29 cellular contexts compared by ENCODE assay signal in genomic region chr11:133041165-133041564, GRCh38.
"Had no signal": no experiment of that assay in that cellular context is flagged by ENCODE, and none has a peak within 500 bp of the region (broad histone marks: within the 10 kb centered on the region; RNA-seq: fewer than 3 reads in every experiment).

No MANE protein-coding gene starts in this region.

- H3K27me3 ChIP-seq: adrenal gland, body of pancreas, foreskin keratinocyte, right lobe of liver had no signal

- H3K4me3 Mint-ChIP-seq: activated CD4-positive, alpha-beta T cell treated with anti-CD3 and anti-CD28 coated beads, Interleukin-2, amount 10 ng/mL, durations not matched to agents 7 days and 5 days; activated CD8-positive, alpha-beta memory T cell treated with anti-CD3 and anti-CD28 coated beads, Interleukin-2, amount 10 ng/mL, durations not matched to agents 7 days and 5 days; activated CD8-positive, alpha-beta T cell treated with anti-CD3 and anti-CD28 coated beads, Interleukin-2, amount 10 ng/mL, durations not matched to agents 7 days and 5 days; activated naive CD8-positive, alpha-beta T cell treated with anti-CD3 and anti-CD28 coated beads for 36 hours; immature natural killer cell; memory B cell; naive thymus-derived CD8-positive, alpha-beta T cell; stimulated activated effector memory CD8-positive, alpha-beta T cell treated with anti-CD3 and anti-CD28 coated beads, Interleukin-12 subunit alpha, Interleukin-12 subunit beta, amount 100 ng/mL, for 72 hours; stimulated activated naive CD8-positive, alpha-beta T cell treated with anti-CD3 and anti-CD28 coated beads, Interleukin-15, Interleukin-2, amounts not matched to agents 100 ng/mL and 50 ng/mL, for 24 hours; WTC11 had no signal

- H3K9me3 Mint-ChIP-seq: activated CD4-positive, alpha-beta T cell treated with anti-CD3 and anti-CD28 coated beads, Interleukin-2, amount 10 ng/mL, durations not matched to agents 7 days and 5 days; activated naive CD8-positive, alpha-beta T cell treated with anti-CD3 and anti-CD28 coated beads for 36 hours; memory B cell; stimulated activated effector memory CD8-positive, alpha-beta T cell treated with anti-CD3 and anti-CD28 coated beads, Interleukin-12 subunit alpha, Interleukin-12 subunit beta, amount 100 ng/mL, for 72 hours; stimulated activated naive CD8-positive, alpha-beta T cell treated with anti-CD3 and anti-CD28 coated beads, Interleukin-15, Interleukin-2, amounts not matched to agents 100 ng/mL and 50 ng/mL, for 24 hours; WTC11 had no signal

- H3K4me1 Mint-ChIP-seq: activated CD4-positive, alpha-beta T cell treated with anti-CD3 and anti-CD28 coated beads, Interleukin-2, amount 10 ng/mL, durations not matched to agents 7 days and 5 days; activated CD8-positive, alpha-beta memory T cell treated with anti-CD3 and anti-CD28 coated beads, Interleukin-2, amount 10 ng/mL, durations not matched to agents 7 days and 5 days; activated naive CD8-positive, alpha-beta T cell treated with anti-CD3 and anti-CD28 coated beads for 36 hours; immature natural killer cell; memory B cell; naive thymus-derived CD8-positive, alpha-beta T cell; stimulated activated effector memory CD8-positive, alpha-beta T cell treated with anti-CD3 and anti-CD28 coated beads, Interleukin-12 subunit alpha, Interleukin-12 subunit beta, amount 100 ng/mL, for 72 hours had no signal

- ATAC-seq: activated CD8-positive, alpha-beta memory T cell treated with anti-CD3 and anti-CD28 coated beads, Interleukin-2, amount 10 ng/mL, durations not matched to agents 7 days and 5 days; activated CD8-positive, alpha-beta T cell treated with anti-CD3 and anti-CD28 coated beads, Interleukin-2, amount 10 ng/mL, durations not matched to agents 7 days and 5 days; heart left ventricle; naive thymus-derived CD8-positive, alpha-beta T cell; stimulated activated effector memory CD8-positive, alpha-beta T cell treated with anti-CD3 and anti-CD28 coated beads, Interleukin-12 subunit alpha, Interleukin-12 subunit beta, amount 100 ng/mL, for 72 hours had no signal

- H3K27me3 Mint-ChIP-seq: activated CD4-positive, alpha-beta T cell treated with anti-CD3 and anti-CD28 coated beads, Interleukin-2, amount 10 ng/mL, durations not matched to agents 7 days and 5 days; activated CD8-positive, alpha-beta memory T cell treated with anti-CD3 and anti-CD28 coated beads, Interleukin-2, amount 10 ng/mL, durations not matched to agents 7 days and 5 days; activated naive CD8-positive, alpha-beta T cell treated with anti-CD3 and anti-CD28 coated beads for 36 hours; memory B cell; stimulated activated naive CD8-positive, alpha-beta T cell treated with anti-CD3 and anti-CD28 coated beads, Interleukin-15, Interleukin-2, amounts not matched to agents 100 ng/mL and 50 ng/mL, for 24 hours had no signal

- H3K9me3 ChIP-seq: adrenal gland, body of pancreas, heart left ventricle, right lobe of liver, thoracic aorta had no signal

- H3K4me3 ChIP-seq: adrenal gland, body of pancreas, heart left ventricle, right lobe of liver, skin epidermis, thoracic aorta had no signal

- H3K36me3 Mint-ChIP-seq: activated CD8-positive, alpha-beta memory T cell treated with anti-CD3 and anti-CD28 coated beads, Interleukin-2, amount 10 ng/mL, durations not matched to agents 7 days and 5 days; activated naive CD8-positive, alpha-beta T cell treated with anti-CD3 and anti-CD28 coated beads for 36 hours; immature natural killer cell; memory B cell; naive thymus-derived CD8-positive, alpha-beta T cell; stimulated activated effector memory CD8-positive, alpha-beta T cell treated with anti-CD3 and anti-CD28 coated beads, Interleukin-12 subunit alpha, Interleukin-12 subunit beta, amount 100 ng/mL, for 72 hours; WTC11 had no signal

- H3K4me1 ChIP-seq: adrenal gland, foreskin keratinocyte, heart left ventricle, right lobe of liver had no signal

- H3K27ac Mint-ChIP-seq: activated CD4-positive, alpha-beta T cell treated with anti-CD3 and anti-CD28 coated beads, Interleukin-2, amount 10 ng/mL, durations not matched to agents 7 days and 5 days; activated CD8-positive, alpha-beta memory T cell treated with anti-CD3 and anti-CD28 coated beads, Interleukin-2, amount 10 ng/mL, durations not matched to agents 7 days and 5 days; activated CD8-positive, alpha-beta T cell treated with anti-CD3 and anti-CD28 coated beads, Interleukin-2, amount 10 ng/mL, durations not matched to agents 7 days and 5 days; activated naive CD8-positive, alpha-beta T cell treated with anti-CD3 and anti-CD28 coated beads for 36 hours; immature natural killer cell; memory B cell; naive thymus-derived CD8-positive, alpha-beta T cell; stimulated activated effector memory CD8-positive, alpha-beta T cell treated with anti-CD3 and anti-CD28 coated beads, Interleukin-12 subunit alpha, Interleukin-12 subunit beta, amount 100 ng/mL, for 72 hours; stimulated activated naive CD8-positive, alpha-beta T cell treated with anti-CD3 and anti-CD28 coated beads, Interleukin-15, Interleukin-2, amounts not matched to agents 100 ng/mL and 50 ng/mL, for 24 hours; WTC11 had no signal

- DNase-seq: activated CD4-positive, alpha-beta T cell treated with anti-CD3 and anti-CD28 coated beads for 1 hour; activated CD4-positive, alpha-beta T cell treated with anti-CD3 and anti-CD28 coated beads, Interleukin-2, amount 10 ng/mL, durations not matched to agents 7 days and 5 days; activated CD8-positive, alpha-beta memory T cell treated with anti-CD3 and anti-CD28 coated beads, Interleukin-2, amount 10 ng/mL, durations not matched to agents 7 days and 5 days; activated CD8-positive, alpha-beta T cell treated with anti-CD3 and anti-CD28 coated beads, Interleukin-2, amount 10 ng/mL, durations not matched to agents 7 days and 5 days; activated naive CD4-positive, alpha-beta T cell treated with Interleukin-2 at 50 U/mL for 16 hours; activated naive CD8-positive, alpha-beta T cell treated with anti-CD3 and anti-CD28 coated beads for 36 hours; activated T-cell treated with anti-CD3 and anti-CD28 coated beads, Interleukin-2, amount 50 U/mL, for 48 hours; adrenal gland; aorta; cortex of kidney; heart left ventricle; hypothalamus; immature natural killer cell; midbrain; naive thymus-derived CD8-positive, alpha-beta T cell; posterior cingulate gyrus; right lobe of liver; stimulated activated CD4-positive, alpha-beta T cell treated with anti-CD3 and anti-CD28 coated beads, Interleukin-12 subunit alpha, Interleukin-12 subunit beta, amount 100 ng/mL, for 4 hours; stimulated activated CD4-positive, alpha-beta T cell treated with anti-CD3 and anti-CD28 coated beads, Interleukin-4, amount 100 ng/mL, for 24 hours; T-helper 2 cell; trophoblast cell had no signal

- H3K36me3 ChIP-seq: adrenal gland, heart left ventricle, right lobe of liver, thoracic aorta had no signal

- H3K27ac ChIP-seq: adrenal gland, body of pancreas, foreskin keratinocyte, heart left ventricle, right lobe of liver, skin epidermis, thoracic aorta had no signal
